10 cellular contexts compared by ENCODE assay signal in genomic region chr7:101882595-101883564, GRCh38.
A peak's percentile ranks its signal among the peaks of the same experiment; 100 is the strongest.
DNase-seq lines count a peak whose midpoint lies in the region; ATAC-seq and TF ChIP-seq lines count a peak whose summit lies in the region.
"Had no signal": no experiment of that assay in that cellular context is flagged by ENCODE, and none has a peak within 500 bp of the region (broad histone marks: within the 10 kb centered on the region; RNA-seq: fewer than 3 reads in every experiment).

No MANE protein-coding gene starts in this region.

- CTCF ChIA-PET in WTC11 (lab: Charles Lee): interaction anchor here (0.6 to 1.8 kb wide), 5 partner anchors 13 to 138 kb away, joined by 3 to 7 read pairs (median 4); no protein-coding TSS in a partner anchor

- POLR2A ChIA-PET in WTC11 (lab: Charles Lee): no interaction called here

- WGBS in psoas muscle, 3 donors: 19 to 30% (median 23%) methylated on average over 17 to 18 of the region's 18 CpGs

- peak overlapping the region; percentile 94 for H3K27ac ChIP-seq in psoas muscle

- TF ChIP-seq CTCF in WTC11 (IDR thresholded peaks at IDR 0.05) (no peak), psoas muscle (IDR thresholded peaks at IDR 0.05) (no peak)

- H3K27me3 Mint-ChIP-seq in WTC11 (ENCODE audit: low read depth): no peaks in the 10 kb centered on the region
- H3K27me3 Mint-ChIP-seq: memory B cell had no signal

- H3K4me3 ChIP-seq in psoas muscle: peak overlapping the region; percentile 31
- H3K4me3 ChIP-seq: HAP-1 had no signal

- H3K36me3 ChIP-seq in psoas muscle (ENCODE audit: insufficient read depth in 1 of 2, low read depth in 1 of 2): no peaks in the 10 kb centered on the region
- H3K36me3 ChIP-seq: HAP-1 had no signal

- H3K9me3 Mint-ChIP-seq in WTC11: no peaks in the 10 kb centered on the region
- H3K9me3 Mint-ChIP-seq: memory B cell had no signal

- in situ Hi-C loops in Caki2 (cut with HindIII; ENCODE audit: low pct_unique_long_range_greater_than_20kb, low sequenced_read_pairs): no loop called here

- DNase-seq in Caki2 (ENCODE audit: low read depth) (peak; percentile 97), NCI-H2029 treated with DMSO at 0.1 percent for 48 hours (lab: John Stamatoyannopoulos, UW) (peak; percentile 91), WTC11 (ENCODE audit: low spot score) (peak; percentile 42), Right ventricle myocardium superior (peak; percentile 83), psoas muscle (peak; percentile 87 to 91), NCI-H526 treated with DMSO at 0.1 percent for 48 hours (lab: John Stamatoyannopoulos, UW) (no peak)

- no peaks in the 10 kb centered on the region for H3K9me3 ChIP-seq in psoas muscle
- H3K9me3 ChIP-seq: HAP-1 had no signal

- H3K4me1 Mint-ChIP-seq in WTC11: peaks cover 75% of the 10 kb centered on the region

- ATAC-seq in WTC11 (peak; percentile 36), Right ventricle myocardium superior (ENCODE audit: poor library complexity) (peak; percentile 91), psoas muscle (peak; percentile 93 to 96 (median 94)), HG03439 (IDR thresholded peaks at IDR 0.05; ENCODE audit: unreplicated experiment) (no peak), GM21529 (IDR thresholded peaks at IDR 0.05; ENCODE audit: unreplicated experiment) (no peak)

- H3K27me3 ChIP-seq in psoas muscle (ENCODE audit: insufficient read depth in 3 of 3, low read length in 2 of 3): no peaks in the 10 kb centered on the region

- H3K4me3 Mint-ChIP-seq in WTC11: no peak overlapping the region
- H3K4me3 Mint-ChIP-seq: memory B cell had no signal

- no peaks in the 10 kb centered on the region for H3K36me3 Mint-ChIP-seq in WTC11

- intact Hi-C loops in Right ventricle myocardium superior (cut with DNase I): no loop called here
- intact Hi-C loops in psoas muscle (cut with DNase I): no loop called here

- peaks cover 73% of the 10 kb centered on the region for H3K4me1 ChIP-seq in psoas muscle

- H3K27ac Mint-ChIP-seq in WTC11: peak overlapping the region; percentile 56
- H3K27ac Mint-ChIP-seq: memory B cell had no signal

TF ChIP-seq in WTC11, 78 proteins besides CTCF, POLR2A, EP300 and RAD21:
- TF ChIP-seq ATF3 (CRISPR knock-in tag; conservative IDR thresholded peaks at IDR 0.05): no peak
- no peak for TF ChIP-seq SMAD3 (CRISPR knock-in tag; IDR thresholded peaks at IDR 0.05; ENCODE audit: borderline replicate concordance)
- no peak for TF ChIP-seq NFYB (CRISPR knock-in tag; conservative IDR thresholded peaks at IDR 0.05; ENCODE audit: low read depth)
- TF ChIP-seq CBFB (CRISPR knock-in tag; IDR thresholded peaks at IDR 0.05; ENCODE audit: low read depth): no peak
- TF ChIP-seq MAX (CRISPR knock-in tag; IDR thresholded peaks at IDR 0.05): 0 out of 2 replicates have a peak, but pooled peaks have one; percentile 19
- no peak for TF ChIP-seq FOXP1 (CRISPR knock-in tag; IDR thresholded peaks at IDR 0.05; ENCODE audit: borderline replicate concordance)
- peak; percentile 88 for TF ChIP-seq GABPB1 (CRISPR knock-in tag; IDR thresholded peaks at IDR 0.05)
- no peak for TF ChIP-seq MYBL2 (CRISPR knock-in tag; IDR thresholded peaks at IDR 0.05)
- TF ChIP-seq ZNF512 (CRISPR knock-in tag; IDR thresholded peaks at IDR 0.05; ENCODE audit: borderline replicate concordance): no peak

Comparison
In these comparisons a context has a peak if more than half of its experiments do, and no peak if none do; other contexts are left out.
1. ATAC-seq: peak in WTC11 (single experiment), Right ventricle myocardium superior (single experiment) and psoas muscle (4 of 4); none in HG03439 (single experiment) and GM21529 (single experiment).